ENCODE assay signal across 22 cellular contexts in the genomic region with DNA sequence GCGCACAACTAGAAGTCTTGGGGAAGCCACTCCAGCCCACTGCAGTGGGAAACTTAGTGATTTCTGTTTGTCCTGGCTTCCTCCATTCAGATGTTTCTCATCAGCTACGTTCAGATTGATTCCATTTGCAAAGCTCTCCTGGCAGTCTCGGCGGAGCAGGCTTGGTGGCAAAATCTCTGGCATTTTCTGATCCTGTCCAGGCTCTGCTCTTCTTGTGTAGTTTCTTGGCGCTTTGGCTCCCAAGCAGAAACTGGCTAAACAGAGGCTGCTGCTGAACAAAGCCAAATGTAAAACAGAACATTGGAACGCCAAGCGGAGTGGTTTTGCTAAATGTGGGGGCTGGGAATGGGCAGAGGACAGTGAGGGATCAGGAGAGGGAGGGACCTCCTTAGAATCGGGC. TPM values are rescaled to one million over a fixed set of nuclear protein-coding genes. Genes with fewer than 3 reads are reported as not detected.
"Had no signal": no experiment of that assay in that cellular context is flagged by ENCODE, and none has a peak within 500 bp of the region (broad histone marks: within the 10 kb centered on the region; RNA-seq: fewer than 3 reads in every experiment).

No MANE protein-coding gene starts in this region.

- H3K27ac Mint-ChIP-seq: activated CD4-positive, alpha-beta memory T cell treated with anti-CD3 and anti-CD28 coated beads, Interleukin-2, amount 10 ng/mL, durations not matched to agents 7 days and 5 days; activated CD4-positive, alpha-beta T cell treated with anti-CD3 and anti-CD28 coated beads, Interleukin-2, amount 10 ng/mL, durations not matched to agents 24 days and 14 days; activated naive CD4-positive, alpha-beta T cell treated with anti-CD3 and anti-CD28 coated beads for 36 hours; activated T-cell treated with anti-CD3 and anti-CD28 coated beads, Interleukin-2, amount 50 U/mL, for 72 hours; memory B cell had no signal

- ATAC-seq: activated CD4-positive, CD25-positive, alpha-beta regulatory T cell treated with anti-CD3 and anti-CD28 coated beads, Interleukin-2, amount 50 U/mL, for 24 hours; activated T-cell treated with anti-CD3 and anti-CD28 coated beads, Interleukin-2, amount 50 U/mL, for 72 hours; gastrocnemius medialis; left cardiac atrium; naive thymus-derived CD4-positive, alpha-beta T cell had no signal

- H3K9me3 Mint-ChIP-seq: activated CD4-positive, alpha-beta memory T cell treated with anti-CD3 and anti-CD28 coated beads, Interleukin-2, amount 10 ng/mL, durations not matched to agents 7 days and 5 days; activated CD4-positive, alpha-beta T cell treated with anti-CD3 and anti-CD28 coated beads, Interleukin-2, amount 10 ng/mL, durations not matched to agents 24 days and 14 days; activated naive CD4-positive, alpha-beta T cell treated with anti-CD3 and anti-CD28 coated beads for 36 hours; activated T-cell treated with anti-CD3 and anti-CD28 coated beads, Interleukin-2, amount 50 U/mL, for 72 hours; memory B cell; naive thymus-derived CD4-positive, alpha-beta T cell had no signal

- H3K27ac ChIP-seq: epithelial cell of prostate, gastrocnemius medialis, prostate gland, right atrium auricular region, thyroid gland had no signal

- FAIRE-seq: islet of Langerhans had no signal

- H3K36me3 ChIP-seq: gastrocnemius medialis, prostate gland, right atrium auricular region, thyroid gland had no signal

- H3K9me3 ChIP-seq: gastrocnemius medialis, prostate gland, right atrium auricular region, thyroid gland had no signal

- H3K4me3 ChIP-seq: gastrocnemius medialis, prostate gland, right atrium auricular region, thyroid gland had no signal

- H3K27me3 ChIP-seq: gastrocnemius medialis, right atrium auricular region, thyroid gland had no signal

- H3K36me3 Mint-ChIP-seq: memory B cell had no signal

- H3K4me3 Mint-ChIP-seq: activated CD4-positive, alpha-beta memory T cell treated with anti-CD3 and anti-CD28 coated beads, Interleukin-2, amount 10 ng/mL, durations not matched to agents 7 days and 5 days; activated CD4-positive, alpha-beta T cell treated with anti-CD3 and anti-CD28 coated beads, Interleukin-2, amount 10 ng/mL, durations not matched to agents 24 days and 14 days; activated naive CD4-positive, alpha-beta T cell treated with anti-CD3 and anti-CD28 coated beads for 36 hours; activated T-cell treated with anti-CD3 and anti-CD28 coated beads, Interleukin-2, amount 50 U/mL, for 72 hours; memory B cell; naive thymus-derived CD4-positive, alpha-beta T cell had no signal

- DNase-seq: activated CD4-positive, alpha-beta memory T cell treated with anti-CD3 and anti-CD28 coated beads, Interleukin-2, amount 10 ng/mL, durations not matched to agents 7 days and 5 days; activated CD4-positive, alpha-beta T cell treated with anti-CD3 and anti-CD28 coated beads, Interleukin-2, amount 10 ng/mL, durations not matched to agents 24 days and 14 days; activated effector memory CD4-positive, alpha-beta T cell treated with Interleukin-2 at 50 U/mL for 16 hours; activated naive CD4-positive, alpha-beta T cell treated with anti-CD3 and anti-CD28 coated beads for 36 hours; activated T-cell treated with anti-CD3 and anti-CD28 coated beads, Interleukin-2, amount 50 U/mL, for 72 hours; gastrocnemius medialis; head of caudate nucleus; hypothalamus; left cardiac atrium; naive thymus-derived CD4-positive, alpha-beta T cell; stimulated activated CD4-positive, alpha-beta T cell treated with anti-CD3 and anti-CD28 coated beads, Interleukin-4, amount 100 ng/mL, for 24 hours; stimulated activated naive CD4-positive, alpha-beta T cell treated with Interleukin-2 at 50 U/mL for 16 hours; substantia nigra; thyroid gland had no signal

- H3K4me1 ChIP-seq: gastrocnemius medialis, prostate gland, thyroid gland had no signal

RNA-seq across cellular contexts. Expression of a gene that starts 36.7 kb away (rescaled TPM):
- total RNA-seq: activated CD4-positive, alpha-beta memory T cell treated with anti-CD3 and anti-CD28 coated beads, Interleukin-2, amount 10 ng/mL, durations not matched to agents 7 days and 5 days; activated CD4-positive, alpha-beta T cell treated with anti-CD3 and anti-CD28 coated beads, Interleukin-2, amount 10 ng/mL, durations not matched to agents 24 days and 14 days; activated naive CD4-positive, alpha-beta T cell treated with anti-CD3 and anti-CD28 coated beads for 36 hours; activated T-cell treated with anti-CD3 and anti-CD28 coated beads, Interleukin-2, amount 50 U/mL, for 72 hours; mononuclear cell; naive thymus-derived CD4-positive, alpha-beta T cell; T-helper 2 cell treated with Interferon-gamma antibody and Interleukin-4, amounts not matched to agents 100 ng/mL and 5 ng/mL, for 36 hours had no signal
- polyA plus RNA-seq: naive thymus-derived CD4-positive, alpha-beta T cell had no signal

RNA-seq across cellular contexts. Expression of a gene that starts 56.8 kb away (rescaled TPM):
- total RNA-seq: activated CD4-positive, alpha-beta memory T cell treated with anti-CD3 and anti-CD28 coated beads, Interleukin-2, amount 10 ng/mL, durations not matched to agents 7 days and 5 days; activated naive CD4-positive, alpha-beta T cell treated with anti-CD3 and anti-CD28 coated beads for 36 hours; mononuclear cell had no signal
- polyA plus RNA-seq: naive thymus-derived CD4-positive, alpha-beta T cell had no signal
